ENCODE assay signal across 19 cellular contexts in the genomic region with DNA sequence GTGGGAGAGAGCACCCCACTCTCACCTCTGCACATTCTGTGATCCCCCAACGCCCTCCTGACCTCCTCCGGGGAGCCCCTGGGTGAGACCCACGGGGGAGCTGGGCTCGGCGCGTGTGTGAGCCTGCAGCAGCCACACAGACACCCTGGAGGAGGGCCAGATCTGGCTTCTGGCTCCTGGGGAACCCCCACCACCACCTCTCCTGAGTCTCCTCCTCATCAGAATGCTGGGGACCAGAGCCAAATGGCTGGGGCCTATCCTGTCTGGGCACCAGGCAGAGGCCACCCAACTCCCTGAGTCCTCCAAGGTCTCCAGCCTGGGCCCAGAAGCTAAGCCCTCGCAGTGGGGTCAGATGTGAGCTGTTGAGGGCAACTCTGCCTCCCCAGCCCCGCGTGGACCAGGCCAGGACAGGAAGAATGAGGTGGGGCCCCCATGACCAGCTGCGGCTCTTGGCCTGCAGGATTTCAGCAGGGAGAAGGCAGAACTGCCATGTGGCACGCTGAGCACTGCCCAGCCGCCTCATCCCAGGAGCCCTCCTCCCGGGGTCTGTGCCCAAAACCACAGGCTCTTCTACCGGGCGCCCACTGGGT. TPM values are rescaled to one million over a fixed set of nuclear protein-coding genes. Genes with fewer than 3 reads are reported as not detected.
DNase-seq lines count a peak whose midpoint lies in the region; ATAC-seq and TF ChIP-seq lines count a peak whose summit lies in the region.
"Had no signal": no experiment of that assay in that cellular context is flagged by ENCODE, and none has a peak within 500 bp of the region (broad histone marks: within the 10 kb centered on the region; RNA-seq: fewer than 3 reads in every experiment).

No MANE protein-coding gene starts in this region.

- H2AK9ac ChIP-seq in IMR-90 (replicated peaks; ENCODE audit: low read depth, low read length, poor library complexity): peak overlapping the region; percentile 85

- H3K36me3 ChIP-seq in IMR-90 (ENCODE audit: control insufficient read depth, insufficient read depth, low read length): no peaks in the 10 kb centered on the region
- H3K36me3 ChIP-seq in heart left ventricle: no peaks in the 10 kb centered on the region
- H3K36me3 ChIP-seq in mucosa of stomach (ENCODE audit: control insufficient read depth, insufficient read depth, low read length): no peaks in the 10 kb centered on the region
- H3K36me3 ChIP-seq: brain microvascular endothelial cell, vagina had no signal

- peak overlapping the region; percentile 37; the same call in 1 of the 2 replicates for H2BK20ac ChIP-seq in IMR-90 (ENCODE audit: low read depth, low read length)

- no peak overlapping the region for H3K4me2 ChIP-seq in IMR-90 (ENCODE audit: low read depth, low read length)

- H3K4ac ChIP-seq in IMR-90 (ENCODE audit: low read depth, low read length): peak overlapping the region; percentile 68; the same call in 1 of the 2 replicates

- CTCF ChIA-PET in IMR-90 (lab: Yijun Ruan, JAX): no interaction called here

- H4K5ac ChIP-seq in IMR-90 (ENCODE audit: low read depth, low read length): no peak overlapping the region

- no peak overlapping the region for H2BK5ac ChIP-seq in IMR-90 (ENCODE audit: low read depth, low read length, poor library complexity, severe bottlenecking)

- H3K9me3 Mint-ChIP-seq in stimulated activated naive B cell treated with anti-CD40 and anti-IgM and Interleukin-4, amounts not matched to agents 10 μg/mL and 1 μg/mL and 100 μg/mL, for 72 hours: no peaks in the 10 kb centered on the region
- H3K9me3 Mint-ChIP-seq in activated naive CD4-positive, alpha-beta T cell treated with anti-CD3 and anti-CD28 coated beads, Interleukin-2, amount 50 U/mL, for 72 hours: no peaks in the 10 kb centered on the region
- H3K9me3 Mint-ChIP-seq: activated CD8-positive, alpha-beta T cell treated with anti-CD3 and anti-CD28 coated beads for 36 hours; activated naive CD8-positive, alpha-beta T cell treated with anti-CD3 and anti-CD28 coated beads for 36 hours; activated T-cell treated with anti-CD3 and anti-CD28 coated beads, Interleukin-2, amount 50 U/mL, for 72 hours; H9 had no signal

- H3K4me1 Mint-ChIP-seq in stimulated activated naive B cell treated with anti-CD40 and anti-IgM and Interleukin-4, amounts not matched to agents 10 μg/mL and 1 μg/mL and 100 μg/mL, for 72 hours: peaks cover 22 to 57% of the 10 kb centered on the region in 2 donors

- no peaks in the 10 kb centered on the region for H3K27me3 Mint-ChIP-seq in stimulated activated naive B cell treated with anti-CD40 and anti-IgM and Interleukin-4, amounts not matched to agents 10 μg/mL and 1 μg/mL and 100 μg/mL, for 72 hours
- H3K27me3 Mint-ChIP-seq: activated CD8-positive, alpha-beta T cell treated with anti-CD3 and anti-CD28 coated beads for 36 hours; activated naive CD8-positive, alpha-beta T cell treated with anti-CD3 and anti-CD28 coated beads for 36 hours had no signal

- H3K18ac ChIP-seq in IMR-90 (ENCODE audit: low read depth, low read length): no peak overlapping the region

- H3K27ac ChIP-seq in IMR-90 (ENCODE audit: insufficient read depth, low read length) (no peak overlapping the region), heart left ventricle (peak overlapping the region; percentile 2 to 86 (median 80))
- H3K27ac ChIP-seq: brain microvascular endothelial cell, vagina had no signal

- peak overlapping the region; percentile 59 for H3K27ac Mint-ChIP-seq in stimulated activated naive B cell treated with anti-CD40 and anti-IgM and Interleukin-4, amounts not matched to agents 10 μg/mL and 1 μg/mL and 100 μg/mL, for 72 hours
- no peak overlapping the region for H3K27ac Mint-ChIP-seq in activated naive CD4-positive, alpha-beta T cell treated with anti-CD3 and anti-CD28 coated beads, Interleukin-2, amount 50 U/mL, for 72 hours
- H3K27ac Mint-ChIP-seq: activated CD8-positive, alpha-beta T cell treated with anti-CD3 and anti-CD28 coated beads for 36 hours; activated naive CD8-positive, alpha-beta T cell treated with anti-CD3 and anti-CD28 coated beads for 36 hours; activated T-cell treated with anti-CD3 and anti-CD28 coated beads, Interleukin-2, amount 50 U/mL, for 72 hours; H9 had no signal

- no TSS peak for BruUV-seq in IMR-90 (replicated peaks; lab: Mats Ljungman, UMichigan)

- DNase-seq in IMR-90 (no peak), heart left ventricle (peak in 3 of 5 donors; percentile 37 to 64 (median 45)), NCI-H1417 treated with DMSO at 0.1 percent for 48 hours (lab: John Stamatoyannopoulos, UW) (no peak), SW480 (ENCODE audit: low spot score) (no peak)
- DNase-seq in stimulated activated naive B cell treated with anti-CD40 and anti-IgM and Interleukin-4, amounts not matched to agents 10 μg/mL and 1 μg/mL and 100 μg/mL, for 72 hours: no peak
- no peak for DNase-seq in activated naive CD4-positive, alpha-beta T cell treated with anti-CD3 and anti-CD28 coated beads, Interleukin-2, amount 50 U/mL, for 72 hours (ENCODE audit: low spot score in 2 of 2)
- DNase-seq: activated CD8-positive, alpha-beta T cell treated with anti-CD3 and anti-CD28 coated beads for 36 hours; activated naive CD8-positive, alpha-beta T cell treated with anti-CD3 and anti-CD28 coated beads for 36 hours; activated T-cell treated with anti-CD3 and anti-CD28 coated beads, Interleukin-2, amount 50 U/mL, for 72 hours; brain microvascular endothelial cell; H9; NCI-H1092 treated with DMSO at 0.1 percent for 48 hours; NCI-H2107; NCI-H524 treated with DMSO at 0.1 percent for 48 hours had no signal

- TF ChIP-seq RAD21 in IMR-90 (IDR thresholded peaks at IDR 0.05; ENCODE audit: low read length): no peak

- in situ Hi-C loops in IMR-90 (cut with MboI; ENCODE audit: low sequenced_read_pairs): no loop called here

- H3K9me3 ChIP-seq in IMR-90 (ENCODE audit: control insufficient read depth, insufficient read depth, low read length) (no peaks in the 10 kb centered on the region), heart left ventricle (no peaks in the 10 kb centered on the region), mucosa of stomach (ENCODE audit: control insufficient read depth, low read length) (no peaks in the 10 kb centered on the region)
- H3K9me3 ChIP-seq: vagina had no signal

- H3K56ac ChIP-seq in IMR-90 (ENCODE audit: extremely low read depth, insufficient read depth, low read length): no peak overlapping the region

- H2BK120ac ChIP-seq in IMR-90 (ENCODE audit: low read depth, low read length): peak overlapping the region; percentile 94

- TF ChIP-seq POLR2A in IMR-90 (IDR thresholded peaks at IDR 0.05; ENCODE audit: low read depth, low read length) (no peak), heart left ventricle (IDR thresholded peaks at IDR 0.05) (no peak)

- TF ChIP-seq CTCF in IMR-90 (conservative IDR thresholded peaks at IDR 0.05; ENCODE audit: low read depth, low read length) (no peak), heart left ventricle (IDR thresholded peaks at IDR 0.05) (no peak)

- no peak overlapping the region for H3K4me3 ChIP-seq in IMR-90 (ENCODE audit: insufficient read depth, low read depth, low read length)
- no peak overlapping the region for H3K4me3 ChIP-seq in heart left ventricle
- no peak overlapping the region for H3K4me3 ChIP-seq in mucosa of stomach (ENCODE audit: low read length)
- H3K4me3 ChIP-seq: vagina had no signal

- peaks cover 0 to 4% of the 10 kb centered on the region in 2 donors for H3K36me3 Mint-ChIP-seq in stimulated activated naive B cell treated with anti-CD40 and anti-IgM and Interleukin-4, amounts not matched to agents 10 μg/mL and 1 μg/mL and 100 μg/mL, for 72 hours
- no peaks in the 10 kb centered on the region for H3K36me3 Mint-ChIP-seq in activated naive CD4-positive, alpha-beta T cell treated with anti-CD3 and anti-CD28 coated beads, Interleukin-2, amount 50 U/mL, for 72 hours
- H3K36me3 Mint-ChIP-seq: activated naive CD8-positive, alpha-beta T cell treated with anti-CD3 and anti-CD28 coated beads for 36 hours had no signal

- H4K91ac ChIP-seq in IMR-90 (ENCODE audit: insufficient read depth, low read depth, low read length): 0 out of 2 replicates have a peak overlapping the region, but pooled peaks have one; percentile 54

- ATAC-seq in IMR-90 (ENCODE audit: low read depth) (no peak), heart left ventricle (peak in 1 of 4 donors; percentile 3)
- no peak for ATAC-seq in stimulated activated naive B cell treated with anti-CD40 and anti-IgM and Interleukin-4, amounts not matched to agents 10 μg/mL and 1 μg/mL and 100 μg/mL, for 72 hours (replicated peaks)
- no peak for ATAC-seq in activated naive CD4-positive, alpha-beta T cell treated with anti-CD3 and anti-CD28 coated beads, Interleukin-2, amount 50 U/mL, for 72 hours
- ATAC-seq: activated CD8-positive, alpha-beta T cell treated with anti-CD3 and anti-CD28 coated beads for 36 hours; activated T-cell treated with anti-CD3 and anti-CD28 coated beads, Interleukin-2, amount 50 U/mL, for 72 hours had no signal

- no peaks in the 10 kb centered on the region for H3K27me3 ChIP-seq in IMR-90 (ENCODE audit: control insufficient read depth, insufficient read depth, low read length)
- no peaks in the 10 kb centered on the region for H3K27me3 ChIP-seq in heart left ventricle
- no peaks in the 10 kb centered on the region for H3K27me3 ChIP-seq in mucosa of stomach (ENCODE audit: control insufficient read depth, insufficient read depth, low read length)
- H3K27me3 ChIP-seq: brain microvascular endothelial cell, vagina had no signal

- dilution Hi-C loops in IMR-90 (cut with HindIII; ENCODE audit: low sequenced_read_pairs, unreplicated experiment): no loop called here

- H4K20me1 ChIP-seq in IMR-90 (ENCODE audit: insufficient read depth, low read length): no peaks in the 10 kb centered on the region

- H3K9ac ChIP-seq in IMR-90 (ENCODE audit: low read depth, low read length): no peak overlapping the region
- H3K9ac ChIP-seq in mucosa of stomach (ENCODE audit: low read length): peak overlapping the region; percentile 8

- H3K79me1 ChIP-seq in IMR-90 (ENCODE audit: low read depth in 1 of 2, low read length in 2 of 2): peaks cover 4 to 11% of the 10 kb centered on the region in 2 experiments; a peak in 2 of 4 replicates

- H3K4me3 Mint-ChIP-seq in stimulated activated naive B cell treated with anti-CD40 and anti-IgM and Interleukin-4, amounts not matched to agents 10 μg/mL and 1 μg/mL and 100 μg/mL, for 72 hours: no peak overlapping the region
- H3K4me3 Mint-ChIP-seq: activated CD8-positive, alpha-beta T cell treated with anti-CD3 and anti-CD28 coated beads for 36 hours; activated naive CD8-positive, alpha-beta T cell treated with anti-CD3 and anti-CD28 coated beads for 36 hours; activated T-cell treated with anti-CD3 and anti-CD28 coated beads, Interleukin-2, amount 50 U/mL, for 72 hours; H9 had no signal

- H3K23ac ChIP-seq in IMR-90 (ENCODE audit: low read depth, low read length): no peak overlapping the region

- peak overlapping the region; percentile 78 for H2AFZ ChIP-seq in IMR-90 (replicated peaks; ENCODE audit: low read length, poor library complexity)

- H3K4me1 ChIP-seq in IMR-90 (ENCODE audit: control insufficient read depth, insufficient read depth, low read length) (peaks cover 44% of the 10 kb centered on the region), heart left ventricle (peaks cover 10 to 51% (median 40%) of the 10 kb centered on the region in 12 donors), mucosa of stomach (ENCODE audit: control insufficient read depth, insufficient read depth, low read length) (peaks cover 92% of the 10 kb centered on the region)

- peak overlapping the region; percentile 45; the same call in 2 of the 3 replicates for H2BK15ac ChIP-seq in IMR-90 (ENCODE audit: low read depth, low read length)

- peaks cover 27% of the 10 kb centered on the region for H3K9me1 ChIP-seq in IMR-90 (ENCODE audit: insufficient read depth, low read length)

- peak overlapping the region in 1 of 2 experiments; percentile 55; a peak in 1 of 4 replicates for H4K8ac ChIP-seq in IMR-90 (ENCODE audit: low read depth in 2 of 2, low read length in 2 of 2)

- H2AK5ac ChIP-seq in IMR-90 (ENCODE audit: low read depth, low read length): peak overlapping the region; percentile 48; the same call in 1 of the 2 replicates

- POLR2A ChIA-PET in IMR-90 (lab: Charles Lee; ENCODE audit: unreplicated experiment): no interaction called here

- 75% methylated on average over 9 of the region's 15 CpGs; no CpG with 5 or more reads in 1 of the 2 experiments for WGBS in IMR-90 (ENCODE audit: extremely low coverage in 2 of 2, insufficient read length in 1 of 2), 2 experiments
- WGBS in heart left ventricle, 4 donors: 51 to 73% (median 67%) methylated on average over 9 to 15 of the region's 15 CpGs

- no peak overlapping the region for H3K14ac ChIP-seq in IMR-90 (replicated peaks; ENCODE audit: low read depth, low read length)

- intact Hi-C loops in IMR-90 (cut with micrococcal nuclease): no loop called here
- intact Hi-C loops in heart left ventricle (cut with DNase I): no loop called here

RNA-seq across cellular contexts. Expression of gene PIM3, which starts 5.5 kb away (rescaled TPM):
- total RNA-seq in IMR-90 (2012; rRNA removed): 8.6 and 10.3 TPM in 2 replicates
- polyA plus RNA-seq in IMR-90 (2012; rRNA removed): 24.7 and 28.6 TPM in 2 replicates
- polyA plus RNA-seq in IMR-90 (2012; cell fraction: cytosol; rRNA removed): 31.4 and 45.1 TPM in 2 replicates
- 37.2 and 85.2 TPM in 2 replicates for polyA plus RNA-seq in IMR-90 (2012; cell fraction: nucleus; rRNA removed; ENCODE audit: low replicate concordance)
- total RNA-seq in heart left ventricle: 100 to 1,000 TPM in 1 of 9 donors, 10 to 100 TPM in 8; 37.7 to 118 (median 51.0) TPM
- polyA plus RNA-seq in heart left ventricle: 10 to 100 TPM; 45.1 to 50.2 TPM
- total RNA-seq in activated naive CD4-positive, alpha-beta T cell treated with anti-CD3 and anti-CD28 coated beads, Interleukin-2, amount 50 U/mL, for 72 hours: 100 to 1,000 TPM in 1 of 2 donors, 10 to 100 TPM in 1; 77.2 to 522 TPM

RNA-seq across cellular contexts. Expression of gene CRELD2, which starts 36.7 kb away (rescaled TPM):
- total RNA-seq in IMR-90 (2012; rRNA removed) (36.1 and 36.2 TPM in 2 replicates), heart left ventricle (10 to 100 TPM; 16.7 to 36.2 (median 21.6) TPM)
- polyA plus RNA-seq in IMR-90 (2012; rRNA removed) (70.7 and 82.0 TPM in 2 replicates), heart left ventricle (10 to 100 TPM; 15.0 to 70.3 TPM)
- 110 and 153 TPM in 2 replicates for polyA plus RNA-seq in IMR-90 (2012; cell fraction: cytosol; rRNA removed)
- polyA plus RNA-seq in IMR-90 (2012; cell fraction: nucleus; rRNA removed; ENCODE audit: low replicate concordance): 79.2 and 119 TPM in 2 replicates
- 10 to 100 TPM; 19.1 to 31.0 TPM for total RNA-seq in activated naive CD4-positive, alpha-beta T cell treated with anti-CD3 and anti-CD28 coated beads, Interleukin-2, amount 50 U/mL, for 72 hours

RNA-seq across cellular contexts. Expression of gene ALG12, which starts 36.8 kb away (rescaled TPM):
- total RNA-seq in IMR-90 (2012; rRNA removed) (5.6 and 7.2 TPM in 2 replicates), heart left ventricle (10 to 100 TPM in 8 of 9 donors, 1 to 10 TPM in 1; 9.8 to 26.8 (median 15.2) TPM)
- polyA plus RNA-seq in IMR-90 (2012; rRNA removed) (10.9 and 11.2 TPM in 2 replicates), heart left ventricle (10 to 100 TPM in 1 of 2 donors, 1 to 10 TPM in 1; 9.1 to 12.4 TPM)
- 18.8 and 22.7 TPM in 2 replicates for polyA plus RNA-seq in IMR-90 (2012; cell fraction: cytosol; rRNA removed)
- 13.5 and 24.8 TPM in 2 replicates for polyA plus RNA-seq in IMR-90 (2012; cell fraction: nucleus; rRNA removed; ENCODE audit: low replicate concordance)
- total RNA-seq in activated naive CD4-positive, alpha-beta T cell treated with anti-CD3 and anti-CD28 coated beads, Interleukin-2, amount 50 U/mL, for 72 hours: 10 to 100 TPM; 14.8 to 15.3 TPM

RNA-seq across cellular contexts. Expression of gene IL17REL, which starts 57.5 kb away (rescaled TPM):
- total RNA-seq in IMR-90 (2012; rRNA removed) (not detected in 2 replicates), heart left ventricle (not detected)
- polyA plus RNA-seq in IMR-90 (2012; rRNA removed) (not detected in 2 replicates), heart left ventricle (not detected)
- polyA plus RNA-seq in IMR-90 (2012; cell fraction: cytosol; rRNA removed): 0.01 TPM in 1 of 2 replicates, not detected in the other
- polyA plus RNA-seq in IMR-90 (2012; cell fraction: nucleus; rRNA removed; ENCODE audit: low replicate concordance): 0.04 and 0.05 TPM in 2 replicates
- total RNA-seq in activated naive CD4-positive, alpha-beta T cell treated with anti-CD3 and anti-CD28 coated beads, Interleukin-2, amount 50 U/mL, for 72 hours: under 1 TPM; 0.11 to 0.12 TPM
- total RNA-seq: activated naive CD8-positive, alpha-beta T cell treated with anti-CD3 and anti-CD28 coated beads for 36 hours; fibroblast of villous mesenchyme; SK-MEL-5; T-helper 2 cell treated with Interferon-gamma antibody and Interleukin-4, amounts not matched to agents 100 ng/mL and 5 ng/mL, for 36 hours; vagina had no signal

Comparison
In these comparisons a context has a peak if more than half of its experiments do, and no peak if none do; other contexts are left out.
1. DNase-seq: peak in heart left ventricle (3 of 5); none in IMR-90 (single experiment), stimulated activated naive B cell treated with anti-CD40 and anti-IgM and Interleukin-4, amounts not matched to agents 10 μg/mL and 1 μg/mL and 100 μg/mL, for 72 hours (single experiment), NCI-H1417 treated with DMSO at 0.1 percent for 48 hours (single experiment), activated naive CD4-positive, alpha-beta T cell treated with anti-CD3 and anti-CD28 coated beads, Interleukin-2, amount 50 U/mL, for 72 hours (0 of 2) and SW480 (single experiment).